In genomic region chrX:150334100-150334499, GRCh38 we compare ENCODE assay signal across 20 cellular contexts. TPM values are rescaled to one million over a fixed set of nuclear protein-coding genes. Genes with fewer than 3 reads are reported as not detected.
A peak's percentile ranks its signal among the peaks of the same experiment; 100 is the strongest.
DNase-seq lines count a peak whose midpoint lies in the region; ATAC-seq and TF ChIP-seq lines count a peak whose summit lies in the region.
"Had no signal": no experiment of that assay in that cellular context is flagged by ENCODE, and none has a peak within 500 bp of the region (broad histone marks: within the 10 kb centered on the region; RNA-seq: fewer than 3 reads in every experiment).

No MANE protein-coding gene starts in this region.

- H3K79me2 ChIP-seq in OCI-LY7 (ENCODE audit: insufficient read depth, low read depth, low read length): no peaks in the 10 kb centered on the region

- H3K4me3 ChIP-seq in fibroblast of mammary gland (ENCODE audit: control insufficient read depth, low read depth, low read length): no peak overlapping the region
- H3K4me3 ChIP-seq in heart left ventricle: no peak overlapping the region
- no peak overlapping the region for H3K4me3 ChIP-seq in adrenal gland
- H3K4me3 ChIP-seq in OCI-LY7 (ENCODE audit: low read depth, low read length, poor library complexity, severe bottlenecking): no peak overlapping the region

- H3K27ac ChIP-seq in heart left ventricle (no peak overlapping the region), adrenal gland (no peak overlapping the region), OCI-LY7 (ENCODE audit: low read depth, low read length, poor library complexity, severe bottlenecking) (no peak overlapping the region)
- H3K27ac ChIP-seq: HL-60 had no signal

- DNase-seq in fibroblast of mammary gland (ENCODE audit: low read depth): peak; percentile 12
- peak in 4 of 5 donors; percentile 17 to 67 (median 34) for DNase-seq in heart left ventricle
- DNase-seq in left ventricle myocardium superior: peak; percentile 52
- DNase-seq in adrenal gland: no peak
- DNase-seq in OCI-LY7 (ENCODE audit: low spot score): no peak
- DNase-seq: ACHN; BE2C; C1 segment of cervical spinal cord; CD8-positive, alpha-beta memory T cell; COR-L47; DMS 273 treated with DMSO at 0.1 percent for 48 hours; DMS53; GDM1; GOT3; H7; HFFc6; IMR-90 had no signal

- WGBS in heart left ventricle, 4 donors: 33 to 95% (median 86%) methylated on average over 1 of the region's 1 CpG
- 61 to 80% (median 78%) methylated on average over 1 of the region's 1 CpG; no CpG with 5 or more reads in 1 of the 4 donors for WGBS in adrenal gland, 4 donors

- no peaks in the 10 kb centered on the region for H3K9me2 ChIP-seq in OCI-LY7 (ENCODE audit: insufficient read depth, low read length)

- no peak overlapping the region for H2AFZ ChIP-seq in OCI-LY7 (ENCODE audit: low read length)

- H3K36me3 ChIP-seq in heart left ventricle: no peaks in the 10 kb centered on the region
- no peaks in the 10 kb centered on the region for H3K36me3 ChIP-seq in adrenal gland (replicated peaks in 1 of 2)
- no peaks in the 10 kb centered on the region for H3K36me3 ChIP-seq in OCI-LY7 (ENCODE audit: insufficient read depth, low read length)
- H3K36me3 ChIP-seq: BE2C had no signal

- no TSS peak for BruUV-seq in OCI-LY7 (replicated peaks; lab: Mats Ljungman, UMichigan)

- ATAC-seq in heart left ventricle (peak; percentile 45 to 71 (median 51)), left ventricle myocardium superior (peak; percentile 77), GM21528 (IDR thresholded peaks at IDR 0.05; ENCODE audit: low FRiP score, unreplicated experiment) (no peak)
- ATAC-seq: HCT116 had no signal

- TF ChIP-seq POLR2A in heart left ventricle (IDR thresholded peaks at IDR 0.05) (no peak), adrenal gland (IDR thresholded peaks at IDR 0.05) (no peak)

- intact Hi-C loops in heart left ventricle (cut with DNase I) (no loop called here), left ventricle myocardium superior (cut with micrococcal nuclease) (no loop called here), adrenal gland (cut with DNase I) (no loop called here), OCI-LY7 (cut with micrococcal nuclease; ENCODE audit: unreplicated experiment) (no loop called here)

- peaks cover 0 to 4% (median 0%) of the 10 kb centered on the region in 9 donors for H3K27me3 ChIP-seq in heart left ventricle
- no peaks in the 10 kb centered on the region for H3K27me3 ChIP-seq in adrenal gland
- H3K27me3 ChIP-seq: BE2C had no signal

- CTCF ChIA-PET in OCI-LY7 (lab: Charles Lee; ENCODE audit: unreplicated experiment): no interaction called here

- H3K4me1 ChIP-seq in heart left ventricle (no peaks in the 10 kb centered on the region), adrenal gland (replicated peaks in 1 of 2) (no peaks in the 10 kb centered on the region), OCI-LY7 (ENCODE audit: insufficient read depth, low read length, poor library complexity, severe bottlenecking) (no peaks in the 10 kb centered on the region)
- H3K4me1 ChIP-seq: BE2C had no signal

- TF ChIP-seq CTCF in fibroblast of mammary gland (conservative IDR thresholded peaks at IDR 0.05; ENCODE audit: control insufficient read depth, insufficient read depth, low read depth, low read length) (no peak), heart left ventricle (IDR thresholded peaks at IDR 0.05) (no peak), adrenal gland (IDR thresholded peaks at IDR 0.05) (no peak), OCI-LY7 (conservative IDR thresholded peaks at IDR 0.05; ENCODE audit: low read length) (no peak)

- POLR2A ChIA-PET in OCI-LY7 (lab: Charles Lee): no interaction called here

- no peaks in the 10 kb centered on the region for H4K20me1 ChIP-seq in OCI-LY7 (ENCODE audit: insufficient read depth, low read length)

- H3K9me3 ChIP-seq in heart left ventricle (no peaks in the 10 kb centered on the region), adrenal gland (replicated peaks in 1 of 3) (no peaks in the 10 kb centered on the region), OCI-LY7 (ENCODE audit: low read length) (no peaks in the 10 kb centered on the region)
- H3K9me3 ChIP-seq: BE2C had no signal

- no peak overlapping the region for H3K4me2 ChIP-seq in OCI-LY7 (ENCODE audit: low read length)

RNA-seq across cellular contexts. Expression of gene MAMLD1, which starts 29.0 kb away (rescaled TPM):
- total RNA-seq in heart left ventricle (1 to 10 TPM; 1.2 to 3.0 (median 1.5) TPM), left ventricle myocardium superior (2.3 TPM), adrenal gland (10 to 100 TPM in 1 of 8 donors, 1 to 10 TPM in 7; 4.3 to 11.2 (median 6.5) TPM), OCI-LY7 (2022) (not detected in 2 replicates)
- polyA plus RNA-seq in heart left ventricle (1 to 10 TPM; 1.4 TPM), adrenal gland (10 to 100 TPM in 1 of 3 donors, 1 to 10 TPM in 2; 3.2 to 10.4 (median 7.3) TPM)
- total RNA-seq in OCI-LY7 (2014; rRNA removed; shearing (Covaris generic)): not detected in 2 replicates

Comparison
In these comparisons a context has a peak if more than half of its experiments do, and no peak if none do; other contexts are left out.
1. DNase-seq: peak in fibroblast of mammary gland (single experiment), heart left ventricle (4 of 5) and left ventricle myocardium superior (single experiment); none in adrenal gland (0 of 7) and OCI-LY7 (single experiment).